ENCODE assay signal across 16 cellular contexts in genomic region chr11:96335389-96335788, GRCh38. TPM values are rescaled to one million over a fixed set of nuclear protein-coding genes. Genes with fewer than 3 reads are reported as not detected.
DNase-seq lines count a peak whose midpoint lies in the region; ATAC-seq and TF ChIP-seq lines count a peak whose summit lies in the region.
"Had no signal": no experiment of that assay in that cellular context is flagged by ENCODE, and none has a peak within 500 bp of the region (broad histone marks: within the 10 kb centered on the region; RNA-seq: fewer than 3 reads in every experiment).

No MANE protein-coding gene starts in this region.

- in situ Hi-C loops in KBM-7 (cut with MboI; ENCODE audit: low pct_unique_long_range_greater_than_20kb, low sequenced_read_pairs), result no loop called here

- peaks cover 12% of the 10 kb centered on the region for H3K36me3 ChIP-seq in CD4-positive, CD25-positive, alpha-beta regulatory T cell (ENCODE audit: control insufficient read depth, insufficient read depth, low read length)
- H3K36me3 ChIP-seq: transverse colon had no signal

- peaks cover 52% of the 10 kb centered on the region for H3K4me1 ChIP-seq in CD4-positive, CD25-positive, alpha-beta regulatory T cell (ENCODE audit: control insufficient read depth, insufficient read depth, low read length, poor library complexity, severe bottlenecking)

- no peaks in the 10 kb centered on the region for H3K27me3 ChIP-seq in CD4-positive, CD25-positive, alpha-beta regulatory T cell (ENCODE audit: control insufficient read depth, insufficient read depth, low read length)
- H3K27me3 ChIP-seq: transverse colon had no signal

- no peak for DNase-seq in CD4-positive, CD25-positive, alpha-beta regulatory T cell
- peak; percentile 23 for DNase-seq in KBM-7
- no peak for DNase-seq in nephron progenitor cell
- DNase-seq in hypothalamus (lab: John Stamatoyannopoulos, UW), result no peak
- DNase-seq in foreskin melanocyte, result no peak
- DNase-seq: C1 segment of cervical spinal cord; effector CD4-positive, alpha-beta T cell; NCI-H1105; NCI-H446; transverse colon had no signal

- no peak overlapping the region for H3K4me3 ChIP-seq in CD4-positive, CD25-positive, alpha-beta regulatory T cell (ENCODE audit: low read depth, low read length)
- H3K4me3 ChIP-seq: transverse colon had no signal

- H3K4me1 Mint-ChIP-seq in CD4-positive, CD25-positive, alpha-beta regulatory T cell, result peaks cover 21 to 90% (median 76%) of the 10 kb centered on the region in 4 donors
- peaks cover 89% of the 10 kb centered on the region for H3K4me1 Mint-ChIP-seq in brain
- H3K4me1 Mint-ChIP-seq in nephron progenitor cell, result peaks cover 94% of the 10 kb centered on the region

- ATAC-seq in CD4-positive, CD25-positive, alpha-beta regulatory T cell (ENCODE audit: low read depth in 2 of 2), result no peak
- ATAC-seq in HG03457 (IDR thresholded peaks at IDR 0.05; ENCODE audit: unreplicated experiment), result no peak
- ATAC-seq in GM19035 (IDR thresholded peaks at IDR 0.05; ENCODE audit: unreplicated experiment), result no peak
- ATAC-seq: Panc1 had no signal

- no peak for TF ChIP-seq CTCF in brain (conservative IDR thresholded peaks at IDR 0.05)
- no peak for TF ChIP-seq CTCF in nephron progenitor cell (IDR thresholded peaks at IDR 0.05)

- peak overlapping the region in 2 of 3 donors; percentile 2 to 11 for H3K27ac Mint-ChIP-seq in CD4-positive, CD25-positive, alpha-beta regulatory T cell
- H3K27ac Mint-ChIP-seq in brain, result peak overlapping the region in 3 of 5 experiments; percentile 18 to 99 (median 36)
- H3K27ac Mint-ChIP-seq in nephron progenitor cell, result peak overlapping the region; percentile 93
- H3K27ac Mint-ChIP-seq: activated T-helper 2 cell treated with anti-CD3 and anti-CD28 coated beads, Interferon-gamma antibody, Interleukin-2, Interleukin-4, amounts not matched to agents 10 μg/mL and 5 μg/mL and 100 μg/mL, durations not matched to agents 14 hours and 24 hours and 36 hours; T-helper 1 cell treated with Interleukin-12 subunit alpha and Interleukin-12 subunit beta and Interleukin-4 antibody, amounts not matched to agents 30 μg/mL and 1 μg/mL, for 36 hours had no signal

- no peaks in the 10 kb centered on the region for H3K9me3 Mint-ChIP-seq in CD4-positive, CD25-positive, alpha-beta regulatory T cell
- H3K9me3 Mint-ChIP-seq in brain, result no peaks in the 10 kb centered on the region
- no peaks in the 10 kb centered on the region for H3K9me3 Mint-ChIP-seq in nephron progenitor cell
- H3K9me3 Mint-ChIP-seq: activated T-helper 2 cell treated with anti-CD3 and anti-CD28 coated beads, Interferon-gamma antibody, Interleukin-2, Interleukin-4, amounts not matched to agents 10 μg/mL and 5 μg/mL and 100 μg/mL, durations not matched to agents 14 hours and 24 hours and 36 hours; T-helper 1 cell treated with Interleukin-12 subunit alpha and Interleukin-12 subunit beta and Interleukin-4 antibody, amounts not matched to agents 30 μg/mL and 1 μg/mL, for 36 hours had no signal

- H3K27ac ChIP-seq in CD4-positive, CD25-positive, alpha-beta regulatory T cell (ENCODE audit: insufficient read depth, low read length, poor library complexity, severe bottlenecking), result no peak overlapping the region
- H3K27ac ChIP-seq: transverse colon had no signal

- peaks cover 30% of the 10 kb centered on the region for H3K36me3 Mint-ChIP-seq in CD4-positive, CD25-positive, alpha-beta regulatory T cell
- H3K36me3 Mint-ChIP-seq in brain, result no peaks in the 10 kb centered on the region
- peaks cover 14% of the 10 kb centered on the region for H3K36me3 Mint-ChIP-seq in nephron progenitor cell (ENCODE audit: low read depth)

- peak overlapping the region; percentile 1 to 40 (median 6) for H3K4me3 Mint-ChIP-seq in CD4-positive, CD25-positive, alpha-beta regulatory T cell
- H3K4me3 Mint-ChIP-seq in brain (peak overlapping the region in 1 of 5 experiments; percentile 13), nephron progenitor cell (peak overlapping the region; percentile 2)
- H3K4me3 Mint-ChIP-seq: T-helper 1 cell treated with Interleukin-12 subunit alpha and Interleukin-12 subunit beta and Interleukin-4 antibody, amounts not matched to agents 30 μg/mL and 1 μg/mL, for 36 hours had no signal

- H3K27me3 Mint-ChIP-seq in CD4-positive, CD25-positive, alpha-beta regulatory T cell, result no peaks in the 10 kb centered on the region
- peaks cover 5% of the 10 kb centered on the region for H3K27me3 Mint-ChIP-seq in brain
- no peaks in the 10 kb centered on the region for H3K27me3 Mint-ChIP-seq in nephron progenitor cell (ENCODE audit: low read depth, poor library complexity)

- H3K9me3 ChIP-seq in CD4-positive, CD25-positive, alpha-beta regulatory T cell (ENCODE audit: control insufficient read depth in 2 of 2, low read length in 2 of 2), result no peaks in the 10 kb centered on the region
- H3K9me3 ChIP-seq: transverse colon had no signal

RNA-seq across cellular contexts. Expression of gene MAML2, which starts 7.6 kb away (rescaled TPM):
- total RNA-seq in CD4-positive, CD25-positive, alpha-beta regulatory T cell, result 35.6 TPM
- 1 to 10 TPM; 4.1 to 9.3 (median 7.8) TPM for polyA plus RNA-seq in CD4-positive, CD25-positive, alpha-beta regulatory T cell
- polyA plus RNA-seq in brain (ENCODE audit: insufficient read depth, low read depth, low replicate concordance), result 4.5 TPM

RNA-seq across cellular contexts. Expression of gene CCDC82, which starts 54.3 kb away (rescaled TPM):
- total RNA-seq in CD4-positive, CD25-positive, alpha-beta regulatory T cell, result 37.3 TPM
- polyA plus RNA-seq in CD4-positive, CD25-positive, alpha-beta regulatory T cell, result 10 to 100 TPM; 22.2 to 27.8 (median 24.8) TPM
- 5.1 TPM for polyA plus RNA-seq in brain (ENCODE audit: insufficient read depth, low read depth, low replicate concordance)

RNA-seq across cellular contexts. Expression of gene JRKL, which starts 54.4 kb away (rescaled TPM):
- total RNA-seq in CD4-positive, CD25-positive, alpha-beta regulatory T cell, result 4.4 TPM
- polyA plus RNA-seq in CD4-positive, CD25-positive, alpha-beta regulatory T cell, result 1 to 10 TPM; 2.1 to 5.3 (median 3.2) TPM
- 3.6 TPM for polyA plus RNA-seq in brain (ENCODE audit: insufficient read depth, low read depth, low replicate concordance)

Comparison
In these comparisons a context has a peak if more than half of its experiments do, and no peak if none do; other contexts are left out.
1. H3K27ac Mint-ChIP-seq: peak in every context shown above with its lines; median percentile 93 in nephron progenitor cell; 36 in brain; 6 in CD4-positive, CD25-positive, alpha-beta regulatory T cell.